ENCODE assay signal across 18 cellular contexts in genomic region chr10:100806356-100806645, GRCh38.
DNase-seq lines count a peak whose midpoint lies in the region; ATAC-seq and TF ChIP-seq lines count a peak whose summit lies in the region.
"Had no signal": no experiment of that assay in that cellular context is flagged by ENCODE, and none has a peak within 500 bp of the region (broad histone marks: within the 10 kb centered on the region; RNA-seq: fewer than 3 reads in every experiment).

No MANE protein-coding gene starts in this region.

- no peak for ATAC-seq in lower lobe of right lung
- ATAC-seq in HG02571 (IDR thresholded peaks at IDR 0.05; ENCODE audit: unreplicated experiment), result no peak
- ATAC-seq in GM21717 (IDR thresholded peaks at IDR 0.05; ENCODE audit: unreplicated experiment), result no peak
- ATAC-seq: CD8-positive, alpha-beta T cell had no signal

- no peaks in the 10 kb centered on the region for H4K20me1 ChIP-seq in SK-N-SH (ENCODE audit: insufficient read depth)
- H4K20me1 ChIP-seq: BLaER1 had no signal

- H2AFZ ChIP-seq in SK-N-SH (ENCODE audit: low read depth) (no peak overlapping the region), neuronal stem cell (ENCODE audit: low read length) (no peak overlapping the region)

- no peak overlapping the region for H4K8ac ChIP-seq in neuronal stem cell (ENCODE audit: low read depth, low read length)

- TF ChIP-seq POLR2A in spleen (IDR thresholded peaks at IDR 0.05), result no peak

- no peaks in the 10 kb centered on the region for H3F3A ChIP-seq in SK-N-SH (replicated peaks; ENCODE audit: insufficient read depth)

- no peak for TF ChIP-seq RAD21 in SK-N-SH (IDR thresholded peaks at IDR 0.05; ENCODE audit: low read length)

- no peak overlapping the region for H4K91ac ChIP-seq in neuronal stem cell (ENCODE audit: low read depth, low read length, poor library complexity)

- H2AK5ac ChIP-seq in neuronal stem cell (ENCODE audit: low read depth, low read length), result peak overlapping the region; percentile 47

- no peaks in the 10 kb centered on the region for H3K79me1 ChIP-seq in neuronal stem cell (ENCODE audit: low read depth, low read length)

- no peaks in the 10 kb centered on the region for H3K79me2 ChIP-seq in SK-N-SH (ENCODE audit: insufficient read depth)

- H2BK120ac ChIP-seq in neuronal stem cell (ENCODE audit: low read depth, low read length), result no peak overlapping the region

- no peak overlapping the region for H2BK15ac ChIP-seq in neuronal stem cell (ENCODE audit: low read length)

- H3K4ac ChIP-seq in neuronal stem cell (ENCODE audit: low read length), result no peak overlapping the region

- no peak overlapping the region for H3K4me2 ChIP-seq in SK-N-SH
- H3K4me2 ChIP-seq in neuronal stem cell (ENCODE audit: insufficient read depth, low read length, poor library complexity, severe bottlenecking), result no peak overlapping the region
- H3K4me2 ChIP-seq: BLaER1 had no signal

- intact Hi-C loops in lower lobe of right lung (cut with DNase I) (no loop called here), spleen (cut with DNase I; ENCODE audit: low total_unique reads) (no loop called here)

- DNase-seq in SK-N-SH (peak; percentile 75), lower lobe of right lung (peak; percentile 32), neuronal stem cell (ENCODE audit: low spot score) (no peak), spleen (peak; percentile 58), cerebellum (ENCODE audit: low spot score) (no peak)
- DNase-seq in activated naive CD4-positive, alpha-beta T cell treated with anti-CD3 and anti-CD28 coated beads, Interleukin-2, amount 50 U/mL, for 16 hours, result no peak
- DNase-seq: CD4-positive, CD25-positive, alpha-beta regulatory T cell; CD8-positive, alpha-beta T cell; DMS 273 treated with DMSO at 0.1 percent for 48 hours; DMS79; EL; GDM1; GOT3 had no signal

- H3K4me1 ChIP-seq in SK-N-SH (ENCODE audit: control insufficient read depth in 1 of 2, insufficient read depth in 2 of 2, low read depth in 1 of 2, low read length in 1 of 2), result peaks cover 0 to 51% of the 10 kb centered on the region in 2 experiments; a peak in 2 of 4 replicates
- no peaks in the 10 kb centered on the region for H3K4me1 ChIP-seq in lower lobe of right lung
- peaks cover 0 to 13% of the 10 kb centered on the region in 2 donors for H3K4me1 ChIP-seq in neuronal stem cell (ENCODE audit: control insufficient read depth in 2 of 2, insufficient read depth in 1 of 2, low read depth in 1 of 2, low read length in 2 of 2)
- no peaks in the 10 kb centered on the region for H3K4me1 ChIP-seq in spleen
- H3K4me1 ChIP-seq: BLaER1, HAP-1 had no signal

- no peak overlapping the region for H3K14ac ChIP-seq in neuronal stem cell (ENCODE audit: low read length)

- H3K36me3 ChIP-seq in SK-N-SH (replicated peaks in 1 of 2; ENCODE audit: control insufficient read depth in 1 of 2, insufficient read depth in 2 of 2, low read length in 1 of 2), result no peaks in the 10 kb centered on the region
- no peaks in the 10 kb centered on the region for H3K36me3 ChIP-seq in lower lobe of right lung
- no peaks in the 10 kb centered on the region for H3K36me3 ChIP-seq in neuronal stem cell (replicated peaks in 1 of 2; ENCODE audit: control insufficient read depth in 2 of 2, insufficient read depth in 2 of 2, low read length in 2 of 2)
- no peaks in the 10 kb centered on the region for H3K36me3 ChIP-seq in spleen
- H3K36me3 ChIP-seq: BLaER1, HAP-1 had no signal

- TF ChIP-seq CTCF in SK-N-SH (IDR thresholded peaks at IDR 0.05) (no peak), lower lobe of right lung (IDR thresholded peaks at IDR 0.05) (no peak), spleen (IDR thresholded peaks at IDR 0.05 in 8 of 11, conservative IDR thresholded peaks at IDR 0.05 in 3 of 11) (no peak)

- no peaks in the 10 kb centered on the region for H3K9me2 ChIP-seq in SK-N-SH

- no peak overlapping the region for H3K18ac ChIP-seq in neuronal stem cell (ENCODE audit: low read length)

- H3K9ac ChIP-seq in SK-N-SH, result no peak overlapping the region
- H3K9ac ChIP-seq in neuronal stem cell (ENCODE audit: low read depth, low read length, poor library complexity), result no peak overlapping the region
- H3K9ac ChIP-seq: BLaER1 had no signal

- H3K27ac ChIP-seq in SK-N-SH (ENCODE audit: low read depth in 2 of 2, low read length in 1 of 2), result no peak overlapping the region; a peak in 1 of 4 replicates
- H3K27ac ChIP-seq in lower lobe of right lung, result no peak overlapping the region
- H3K27ac ChIP-seq in neuronal stem cell (replicated peaks; ENCODE audit: low read length), result no peak overlapping the region
- H3K27ac ChIP-seq in spleen, result no peak overlapping the region
- H3K27ac ChIP-seq: BLaER1, C4-2B had no signal

- no peak for TF ChIP-seq EP300 in SK-N-SH (IDR thresholded peaks at IDR 0.05; ENCODE audit: borderline replicate concordance in 1 of 2, low read depth in 1 of 2, low read length in 1 of 2)

- H2BK12ac ChIP-seq in neuronal stem cell (ENCODE audit: low read length), result no peak overlapping the region

- H3K27me3 ChIP-seq in SK-N-SH (ENCODE audit: insufficient read depth), result peaks cover 31% of the 10 kb centered on the region; the same call in 1 of the 2 replicates
- H3K27me3 ChIP-seq in lower lobe of right lung (ENCODE audit: low read depth), result peaks cover 62% of the 10 kb centered on the region
- H3K27me3 ChIP-seq in neuronal stem cell (ENCODE audit: control insufficient read depth in 3 of 3, insufficient read depth in 3 of 3, low read depth in 1 of 3, low read length in 3 of 3), result peaks cover 0 to 96% (median 23%) of the 10 kb centered on the region in 3 experiments
- H3K27me3 ChIP-seq in spleen (replicated peaks in 1 of 7), result peaks cover 0 to 93% (median 20%) of the 10 kb centered on the region in 7 donors
- H3K27me3 ChIP-seq: BLaER1 had no signal

- H3K23ac ChIP-seq in neuronal stem cell (ENCODE audit: low read depth, low read length, poor library complexity), result no peak overlapping the region

- H3K4me3 ChIP-seq in SK-N-SH (ENCODE audit: low read depth in 2 of 2, low read length in 1 of 2) (no peak overlapping the region), lower lobe of right lung (no peak overlapping the region), neuronal stem cell (ENCODE audit: low read length in 2 of 2) (no peak overlapping the region), spleen (no peak overlapping the region)
- H3K4me3 ChIP-seq: BLaER1, HAP-1 had no signal

- no peak overlapping the region for H2BK5ac ChIP-seq in neuronal stem cell (ENCODE audit: low read length)

- CTCF ChIA-PET in SK-N-SH (lab: Yijun Ruan, JAX), result interaction anchor here (0.8 to 2.7 kb wide), 9 partner anchors 8 to 244 kb away, joined by 3 to 12 read pairs (median 4); no protein-coding TSS in a partner anchor

- POLR2A ChIA-PET in SK-N-SH (lab: Yijun Ruan, JAX), result interaction anchor here (0.5 to 3.2 kb wide), 2 partner anchors 19 to 40 kb away, joined by 3 to 8 read pairs; no protein-coding TSS in a partner anchor

- H3K9me3 ChIP-seq in SK-N-SH (no peaks in the 10 kb centered on the region), lower lobe of right lung (no peaks in the 10 kb centered on the region), neuronal stem cell (replicated peaks in 1 of 2; ENCODE audit: control insufficient read depth in 2 of 2, insufficient read depth in 1 of 2, low read depth in 1 of 2, low read length in 2 of 2) (no peaks in the 10 kb centered on the region), spleen (no peaks in the 10 kb centered on the region)
- H3K9me3 ChIP-seq: BLaER1, HAP-1 had no signal

- WGBS in SK-N-SH (ENCODE audit: low lambda C conversion rate), result 51% methylated on average over 7 of the region's 8 CpGs
- no CpG with 5 or more reads among the region's 8 CpGs for WGBS in neuronal stem cell (ENCODE audit: extremely low coverage in 2 of 2, insufficient read length in 2 of 2, insufficient replicate concordance in 1 of 2), 2 donors
- 71 to 85% (median 79%) methylated on average over 8 of the region's 8 CpGs for WGBS in spleen, 5 donors

TF ChIP-seq in SK-N-SH, 30 proteins besides CTCF, POLR2A, EP300 and RAD21 (continues in another document):
- TF ChIP-seq, protein P1, sequence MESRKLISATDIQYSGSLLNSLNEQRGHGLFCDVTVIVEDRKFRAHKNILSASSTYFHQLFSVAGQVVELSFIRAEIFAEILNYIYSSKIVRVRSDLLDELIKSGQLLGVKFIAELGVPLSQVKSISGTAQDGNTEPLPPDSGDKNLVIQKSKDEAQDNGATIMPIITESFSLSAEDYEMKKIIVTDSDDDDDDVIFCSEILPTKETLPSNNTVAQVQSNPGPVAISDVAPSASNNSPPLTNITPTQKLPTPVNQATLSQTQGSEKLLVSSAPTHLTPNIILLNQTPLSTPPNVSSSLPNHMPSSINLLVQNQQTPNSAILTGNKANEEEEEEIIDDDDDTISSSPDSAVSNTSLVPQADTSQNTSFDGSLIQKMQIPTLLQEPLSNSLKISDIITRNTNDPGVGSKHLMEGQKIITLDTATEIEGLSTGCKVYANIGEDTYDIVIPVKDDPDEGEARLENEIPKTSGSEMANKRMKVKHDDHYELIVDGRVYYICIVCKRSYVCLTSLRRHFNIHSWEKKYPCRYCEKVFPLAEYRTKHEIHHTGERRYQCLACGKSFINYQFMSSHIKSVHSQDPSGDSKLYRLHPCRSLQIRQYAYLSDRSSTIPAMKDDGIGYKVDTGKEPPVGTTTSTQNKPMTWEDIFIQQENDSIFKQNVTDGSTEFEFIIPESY (IDR thresholded peaks at IDR 0.05; ENCODE audit: borderline replicate concordance, low read depth), result no peak
- no peak for TF ChIP-seq SMC3 (IDR thresholded peaks at IDR 0.05; ENCODE audit: low read depth, low read length)
- TF ChIP-seq FOXM1 (IDR thresholded peaks at IDR 0.05; ENCODE audit: low read depth), result no peak
- TF ChIP-seq TAF1 (IDR thresholded peaks at IDR 0.05; ENCODE audit: borderline replicate concordance, low read depth, low read length), result no peak
- no peak for TF ChIP-seq IRF3 (IDR thresholded peaks at IDR 0.05; ENCODE audit: low read depth, low read length)
- TF ChIP-seq FOXJ3 (CRISPR knock-in tag; IDR thresholded peaks at IDR 0.05), result no peak
- no peak for TF ChIP-seq USF2 (IDR thresholded peaks at IDR 0.05; ENCODE audit: borderline replicate concordance, low read depth, low read length)

Comparison
In these comparisons a context has a peak if more than half of its experiments do, and no peak if none do; other contexts are left out.
1. DNase-seq: peak in SK-N-SH (single experiment), lower lobe of right lung (single experiment) and spleen (single experiment); none in neuronal stem cell (single experiment), activated naive CD4-positive, alpha-beta T cell treated with anti-CD3 and anti-CD28 coated beads, Interleukin-2, amount 50 U/mL, for 16 hours (single experiment) and cerebellum (single experiment).